In genomic region chr2:96536445-96537065, GRCh38 we compare ENCODE assay signal across 8 cellular contexts. TPM values are rescaled to one million over a fixed set of nuclear protein-coding genes. Genes with fewer than 3 reads are reported as not detected.
DNase-seq lines count a peak whose midpoint lies in the region; ATAC-seq and TF ChIP-seq lines count a peak whose summit lies in the region.

ARID5A (plus strand) TSS chr2:96536752; CDS start chr2:96536827, 75 bp downstream.

- no peaks in the 10 kb centered on the region for H3K27me3 ChIP-seq in heart left ventricle

- WGBS in heart left ventricle, 4 donors: 1 to 7% (median 1%) methylated on average over 3 to 69 of the region's 69 CpGs

- TF ChIP-seq POLR2A in heart left ventricle (IDR thresholded peaks at IDR 0.05): peak; percentile 99 to 100

- H3K27ac ChIP-seq in heart left ventricle: peak within 1 kb of the TSS; percentile 85 to 100 (median 98)

- H3K4me1 Mint-ChIP-seq in activated naive CD8-positive, alpha-beta T cell treated with anti-CD3 and anti-CD28 coated beads, Interleukin-2, amount 50 U/mL, for 24 hours: peaks cover 63% of the 10 kb centered on the region
- H3K4me1 Mint-ChIP-seq in type B pancreatic cell (ENCODE audit: unreplicated experiment): peaks cover 32% of the 10 kb centered on the region

- TF ChIP-seq CTCF in GM12875 (IDR thresholded peaks at IDR 0.05; ENCODE audit: borderline replicate concordance, insufficient read depth, low read depth, low read length): no peak; the same call in 1 of the 2 replicates
- TF ChIP-seq CTCF in heart left ventricle (IDR thresholded peaks at IDR 0.05): peak in 10 of 12 donors; percentile 25 to 60 (median 42)
- peak; percentile 71 for TF ChIP-seq CTCF in type B pancreatic cell (conservative IDR thresholded peaks at IDR 0.05)

- ATAC-seq in HG02759 (IDR thresholded peaks at IDR 0.05; ENCODE audit: unreplicated experiment) (peak; percentile 66), heart left ventricle (peak; percentile 69 to 82 (median 77))
- ATAC-seq in activated naive CD8-positive, alpha-beta T cell treated with anti-CD3 and anti-CD28 coated beads, Interleukin-2, amount 50 U/mL, for 24 hours: peak; percentile 62

- H3K9me3 Mint-ChIP-seq in activated naive CD8-positive, alpha-beta T cell treated with anti-CD3 and anti-CD28 coated beads, Interleukin-2, amount 50 U/mL, for 24 hours: no peaks in the 10 kb centered on the region
- H3K9me3 Mint-ChIP-seq in type B pancreatic cell: no peaks in the 10 kb centered on the region

- peak within 1 kb of the TSS; percentile 94 for H3K4me3 ChIP-seq in GM12875 (ENCODE audit: low read depth, low read length)
- peak within 1 kb of the TSS; percentile 84 to 99 (median 97) for H3K4me3 ChIP-seq in heart left ventricle

- no peaks in the 10 kb centered on the region for H3K27me3 Mint-ChIP-seq in activated naive CD8-positive, alpha-beta T cell treated with anti-CD3 and anti-CD28 coated beads, Interleukin-2, amount 50 U/mL, for 24 hours
- peaks cover 36% of the 10 kb centered on the region for H3K27me3 Mint-ChIP-seq in type B pancreatic cell

- peaks cover 22 to 88% (median 74%) of the 10 kb centered on the region in 12 donors for H3K4me1 ChIP-seq in heart left ventricle

- DNase-seq in NCI-H1417 (lab: John Stamatoyannopoulos, UW) (peak; percentile 79 to 89 (median 82)), T follicular helper cell (ENCODE audit: low read depth) (peak; percentile 91), heart left ventricle (peak; percentile 95 to 98 (median 96)), posterior vena cava (ENCODE audit: low spot score) (peak; percentile 98), type B pancreatic cell (ENCODE audit: extremely low spot score, unreplicated experiment) (peak; percentile 88)
- peak; percentile 93 for DNase-seq in activated naive CD8-positive, alpha-beta T cell treated with anti-CD3 and anti-CD28 coated beads, Interleukin-2, amount 50 U/mL, for 24 hours

- H3K27ac Mint-ChIP-seq in activated naive CD8-positive, alpha-beta T cell treated with anti-CD3 and anti-CD28 coated beads, Interleukin-2, amount 50 U/mL, for 24 hours: peak within 1 kb of the TSS; percentile 86
- H3K27ac Mint-ChIP-seq in type B pancreatic cell: peak within 1 kb of the TSS; percentile 39

- no peaks in the 10 kb centered on the region for H3K9me3 ChIP-seq in heart left ventricle

- peaks cover 26% of the 10 kb centered on the region for H3K36me3 Mint-ChIP-seq in activated naive CD8-positive, alpha-beta T cell treated with anti-CD3 and anti-CD28 coated beads, Interleukin-2, amount 50 U/mL, for 24 hours (ENCODE audit: low read depth)
- H3K36me3 Mint-ChIP-seq in type B pancreatic cell: peaks cover 3% of the 10 kb centered on the region

- H3K4me3 Mint-ChIP-seq in activated naive CD8-positive, alpha-beta T cell treated with anti-CD3 and anti-CD28 coated beads, Interleukin-2, amount 50 U/mL, for 24 hours: peak within 1 kb of the TSS; percentile 89
- peak within 1 kb of the TSS; percentile 90 for H3K4me3 Mint-ChIP-seq in type B pancreatic cell

- intact Hi-C loops in heart left ventricle (cut with DNase I): loop anchor here in 4 of 10 donors (5.0 to 10.0 kb wide), 4 partner anchors 101 to 332 kb away; partner anchors contain the start of genes KANSL3 (in 2 of the 4), CNNM3 (in 1 of the 4), CNNM4 (in 1 of the 4) and STARD7 (in 1 of the 4)
- intact Hi-C loops in posterior vena cava (cut with DNase I): no loop called here

- peaks cover 0 to 21% (median 0%) of the 10 kb centered on the region in 9 donors for H3K36me3 ChIP-seq in heart left ventricle

RNA-seq across cellular contexts. Expression of gene ARID5A, which starts in this region (rescaled TPM):
- 10 to 100 TPM; 13.3 to 50.2 (median 28.2) TPM for total RNA-seq in heart left ventricle
- 10 to 100 TPM; 35.6 to 41.2 TPM for polyA plus RNA-seq in heart left ventricle
- 100 to 1,000 TPM in 1 of 2 donors, 10 to 100 TPM in 1; 67.4 to 179 TPM for total RNA-seq in posterior vena cava
- total RNA-seq in type B pancreatic cell (ENCODE audit: low replicate concordance): 5.1 and 11.9 TPM in 2 replicates

Comparison
In these comparisons a context has a peak if more than half of its experiments do, and no peak if none do; other contexts are left out.
1. Peak in every context shown above with its lines: DNase-seq, ATAC-seq, H3K4me3 ChIP-seq and H3K27ac ChIP-seq.